20 cellular contexts compared by ENCODE assay signal in genomic region chr5:177524539-177524900, GRCh38.
"Had no signal": no experiment of that assay in that cellular context is flagged by ENCODE, and none has a peak within 500 bp of the region (broad histone marks: within the 10 kb centered on the region; RNA-seq: fewer than 3 reads in every experiment).

No MANE protein-coding gene starts in this region.

- H3K4me1 ChIP-seq: lower lobe of right lung, transverse colon had no signal

- H3K9me3 ChIP-seq: gastroesophageal sphincter, lower lobe of right lung, mucosa of descending colon, testis, transverse colon had no signal

- H3K27me3 ChIP-seq: dorsolateral prefrontal cortex, gastroesophageal sphincter, testis, transverse colon had no signal

- H3K27ac ChIP-seq: coronary artery, gastroesophageal sphincter, lower lobe of right lung, testis, transverse colon, VCaP had no signal

- ATAC-seq: activated naive CD4-positive, alpha-beta T cell treated with anti-CD3 and anti-CD28 coated beads, Interleukin-2, amount 50 U/mL, for 72 hours; gastroesophageal sphincter; lower lobe of right lung; mucosa of descending colon; natural killer cell treated with Interleukin-12 subunit alpha and Interleukin-12 subunit beta and Interleukin-15 and Interleukin-18, amount 100 ng/mL, for 72 hours; stimulated activated naive CD8-positive, alpha-beta T cell treated with anti-CD3 and anti-CD28 coated beads, Interleukin-15, Interleukin-2, amounts not matched to agents 100 U/mL and 50 U/mL, for 24 hours had no signal

- H3K4me3 ChIP-seq: coronary artery, dorsolateral prefrontal cortex, gastroesophageal sphincter, lower lobe of right lung, mucosa of descending colon, testis, transverse colon had no signal

- DNase-seq: activated CD4-positive, alpha-beta memory T cell treated with anti-CD3 and anti-CD28 coated beads for 36 hours; activated CD4-positive, alpha-beta T cell treated with anti-CD3 and anti-CD28 coated beads for 4 hours; activated naive CD4-positive, alpha-beta T cell; activated T-cell treated with anti-CD3 and anti-CD28 coated beads, Interleukin-2, amount 50 U/mL, for 4 hours; cerebellar nuclear complex; effector memory CD4-positive, alpha-beta T cell; erythroblast; hippocampal formation; lower lobe of right lung; mucosa of descending colon; stimulated activated CD4-positive, alpha-beta T cell treated with anti-CD3 and anti-CD28 coated beads, Interleukin-2, amount 100 ng/mL, for 48 hours; stimulated activated naive CD8-positive, alpha-beta T cell treated with anti-CD3 and anti-CD28 coated beads, Interleukin-15, Interleukin-2, amounts not matched to agents 100 U/mL and 50 U/mL, for 24 hours; testis; transverse colon had no signal
